In the genomic region with DNA sequence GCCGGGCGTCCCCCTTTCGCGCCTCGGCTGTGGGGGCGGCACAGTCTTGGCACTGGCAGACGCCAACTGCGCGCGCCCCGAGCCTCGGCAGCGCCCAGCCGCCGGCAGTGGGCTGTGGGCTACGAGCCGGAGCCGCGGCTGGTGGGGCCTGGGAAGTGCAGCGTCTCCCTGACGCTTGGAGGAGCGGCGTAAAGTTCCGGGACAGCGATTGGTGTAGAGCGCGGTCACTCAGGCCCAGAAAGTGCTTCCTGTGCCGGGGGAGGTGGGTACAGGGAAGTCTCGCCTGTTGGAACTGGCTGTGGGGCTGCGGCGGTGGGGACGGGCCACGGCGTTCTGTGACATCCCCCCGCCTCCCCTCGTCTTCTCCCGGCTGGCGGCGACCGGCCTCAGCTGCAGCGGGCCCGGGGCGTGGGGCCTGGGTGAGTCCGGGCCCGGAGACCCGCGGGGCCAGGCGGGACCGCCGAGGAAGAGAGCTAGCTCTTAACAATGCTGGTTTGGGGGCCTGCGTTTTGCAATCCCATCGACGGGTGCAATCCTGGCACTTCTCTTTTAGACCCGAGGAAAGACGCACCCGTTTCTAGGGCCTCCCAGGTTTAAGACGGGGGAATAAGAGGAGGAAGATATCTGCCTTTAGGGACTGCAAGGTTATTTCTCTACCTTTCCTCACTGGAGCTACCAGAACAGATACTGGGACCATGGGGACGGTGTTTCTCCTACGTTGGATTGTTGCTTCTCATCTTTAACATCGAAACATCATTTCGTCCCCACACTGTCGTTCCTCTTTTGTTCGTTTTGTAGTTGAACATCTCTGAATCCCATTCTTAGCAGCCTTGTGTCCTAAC, we compare ENCODE assay signal across 1 cellular context.
TF ChIP-seq lines count a peak whose summit lies in the region.

Gene RWDD4, minus strand, starts transcription at position 157 of the 842 bp plus-strand sequence. CDS start 233 bp downstream, outside the sequence.
Gene TRAPPC11, plus strand, starts transcription at position 265 of the 842 bp plus-strand sequence. CDS start 4,575 bp downstream, outside the sequence.

TF ChIP-seq in HEK293, 187 proteins besides CTCF, POLR2A, EP300 and RAD21 (continued from another document and continues in another):
- no peak for TF ChIP-seq ZNF132 (tag by site-specific recombination; IDR thresholded peaks at IDR 0.05; ENCODE audit: borderline replicate concordance)
- TF ChIP-seq ZNF791 (tag by site-specific recombination; IDR thresholded peaks at IDR 0.05): no peak
- peak; percentile 85 for TF ChIP-seq SCRT2 (tag by site-specific recombination; IDR thresholded peaks at IDR 0.05)
- TF ChIP-seq ZNF837 (tag by site-specific recombination; IDR thresholded peaks at IDR 0.05): no peak
- peak; percentile 86 for TF ChIP-seq ZNF76 (tag by site-specific recombination; IDR thresholded peaks at IDR 0.05; ENCODE audit: borderline replicate concordance, low read depth)
- TF ChIP-seq ZNF529 (tag by site-specific recombination; IDR thresholded peaks at IDR 0.05; ENCODE audit: insufficient replicate concordance): no peak
- TF ChIP-seq ZNF366 (tag by site-specific recombination; conservative IDR thresholded peaks at IDR 0.05): 0 out of 2 replicates have a peak, but pooled peaks have one; percentile 19
- TF ChIP-seq BCL11B (tag by site-specific recombination; IDR thresholded peaks at IDR 0.05; ENCODE audit: low read depth): no peak
- no peak for TF ChIP-seq ZNF26 (tag by site-specific recombination; IDR thresholded peaks at IDR 0.05)
- no peak for TF ChIP-seq ZSCAN23 (tag by site-specific recombination; IDR thresholded peaks at IDR 0.05)
- no peak for TF ChIP-seq ZSCAN16 (tag by site-specific recombination; IDR thresholded peaks at IDR 0.05)
- TF ChIP-seq ZNF302 (tag by site-specific recombination; IDR thresholded peaks at IDR 0.05; ENCODE audit: low read depth): no peak
- TF ChIP-seq BCL6B (tag by site-specific recombination; IDR thresholded peaks at IDR 0.05): no peak
- TF ChIP-seq ZNF140 (tag by site-specific recombination; IDR thresholded peaks at IDR 0.05): no peak
- no peak for TF ChIP-seq ZBTB21 (tag by site-specific recombination; IDR thresholded peaks at IDR 0.05)
- TF ChIP-seq ZNF10 (tag by site-specific recombination; IDR thresholded peaks at IDR 0.05): no peak
- TF ChIP-seq ZNF558 (tag by site-specific recombination; IDR thresholded peaks at IDR 0.05): no peak
- TF ChIP-seq ZBTB7A (tag by site-specific recombination; IDR thresholded peaks at IDR 0.05; ENCODE audit: low read depth): no peak
- TF ChIP-seq, protein P1, sequence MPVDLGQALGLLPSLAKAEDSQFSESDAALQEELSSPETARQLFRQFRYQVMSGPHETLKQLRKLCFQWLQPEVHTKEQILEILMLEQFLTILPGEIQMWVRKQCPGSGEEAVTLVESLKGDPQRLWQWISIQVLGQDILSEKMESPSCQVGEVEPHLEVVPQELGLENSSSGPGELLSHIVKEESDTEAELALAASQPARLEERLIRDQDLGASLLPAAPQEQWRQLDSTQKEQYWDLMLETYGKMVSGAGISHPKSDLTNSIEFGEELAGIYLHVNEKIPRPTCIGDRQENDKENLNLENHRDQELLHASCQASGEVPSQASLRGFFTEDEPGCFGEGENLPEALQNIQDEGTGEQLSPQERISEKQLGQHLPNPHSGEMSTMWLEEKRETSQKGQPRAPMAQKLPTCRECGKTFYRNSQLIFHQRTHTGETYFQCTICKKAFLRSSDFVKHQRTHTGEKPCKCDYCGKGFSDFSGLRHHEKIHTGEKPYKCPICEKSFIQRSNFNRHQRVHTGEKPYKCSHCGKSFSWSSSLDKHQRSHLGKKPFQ (tag by site-specific recombination; IDR thresholded peaks at IDR 0.05): no peak
- no peak for TF ChIP-seq ZNF37A (tag by site-specific recombination; IDR thresholded peaks at IDR 0.05)
- TF ChIP-seq GLIS1 (tag by site-specific recombination; IDR thresholded peaks at IDR 0.05): peak; percentile 55
- TF ChIP-seq, protein P2, sequence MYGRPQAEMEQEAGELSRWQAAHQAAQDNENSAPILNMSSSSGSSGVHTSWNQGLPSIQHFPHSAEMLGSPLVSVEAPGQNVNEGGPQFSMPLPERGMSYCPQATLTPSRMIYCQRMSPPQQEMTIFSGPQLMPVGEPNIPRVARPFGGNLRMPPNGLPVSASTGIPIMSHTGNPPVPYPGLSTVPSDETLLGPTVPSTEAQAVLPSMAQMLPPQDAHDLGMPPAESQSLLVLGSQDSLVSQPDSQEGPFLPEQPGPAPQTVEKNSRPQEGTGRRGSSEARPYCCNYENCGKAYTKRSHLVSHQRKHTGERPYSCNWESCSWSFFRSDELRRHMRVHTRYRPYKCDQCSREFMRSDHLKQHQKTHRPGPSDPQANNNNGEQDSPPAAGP (tag by site-specific recombination; IDR thresholded peaks at IDR 0.05): no peak
- TF ChIP-seq ZNF19 (tag by site-specific recombination; IDR thresholded peaks at IDR 0.05; ENCODE audit: low read depth): no peak
- TF ChIP-seq ZNF248 (tag by site-specific recombination; IDR thresholded peaks at IDR 0.05): no peak
- TF ChIP-seq YY1 (tag by site-specific recombination; IDR thresholded peaks at IDR 0.05): no peak
- no peak for TF ChIP-seq ZNF549 (tag by site-specific recombination; IDR thresholded peaks at IDR 0.05)
- TF ChIP-seq MEIS1 (CRISPR knock-in tag; IDR thresholded peaks at IDR 0.05; ENCODE audit: borderline replicate concordance): no peak
- TF ChIP-seq SP2 (tag by site-specific recombination; IDR thresholded peaks at IDR 0.05): peak; percentile 97
- TF ChIP-seq ZNF560 (tag by site-specific recombination; IDR thresholded peaks at IDR 0.05; ENCODE audit: borderline replicate concordance): no peak
- TF ChIP-seq, protein P3, sequence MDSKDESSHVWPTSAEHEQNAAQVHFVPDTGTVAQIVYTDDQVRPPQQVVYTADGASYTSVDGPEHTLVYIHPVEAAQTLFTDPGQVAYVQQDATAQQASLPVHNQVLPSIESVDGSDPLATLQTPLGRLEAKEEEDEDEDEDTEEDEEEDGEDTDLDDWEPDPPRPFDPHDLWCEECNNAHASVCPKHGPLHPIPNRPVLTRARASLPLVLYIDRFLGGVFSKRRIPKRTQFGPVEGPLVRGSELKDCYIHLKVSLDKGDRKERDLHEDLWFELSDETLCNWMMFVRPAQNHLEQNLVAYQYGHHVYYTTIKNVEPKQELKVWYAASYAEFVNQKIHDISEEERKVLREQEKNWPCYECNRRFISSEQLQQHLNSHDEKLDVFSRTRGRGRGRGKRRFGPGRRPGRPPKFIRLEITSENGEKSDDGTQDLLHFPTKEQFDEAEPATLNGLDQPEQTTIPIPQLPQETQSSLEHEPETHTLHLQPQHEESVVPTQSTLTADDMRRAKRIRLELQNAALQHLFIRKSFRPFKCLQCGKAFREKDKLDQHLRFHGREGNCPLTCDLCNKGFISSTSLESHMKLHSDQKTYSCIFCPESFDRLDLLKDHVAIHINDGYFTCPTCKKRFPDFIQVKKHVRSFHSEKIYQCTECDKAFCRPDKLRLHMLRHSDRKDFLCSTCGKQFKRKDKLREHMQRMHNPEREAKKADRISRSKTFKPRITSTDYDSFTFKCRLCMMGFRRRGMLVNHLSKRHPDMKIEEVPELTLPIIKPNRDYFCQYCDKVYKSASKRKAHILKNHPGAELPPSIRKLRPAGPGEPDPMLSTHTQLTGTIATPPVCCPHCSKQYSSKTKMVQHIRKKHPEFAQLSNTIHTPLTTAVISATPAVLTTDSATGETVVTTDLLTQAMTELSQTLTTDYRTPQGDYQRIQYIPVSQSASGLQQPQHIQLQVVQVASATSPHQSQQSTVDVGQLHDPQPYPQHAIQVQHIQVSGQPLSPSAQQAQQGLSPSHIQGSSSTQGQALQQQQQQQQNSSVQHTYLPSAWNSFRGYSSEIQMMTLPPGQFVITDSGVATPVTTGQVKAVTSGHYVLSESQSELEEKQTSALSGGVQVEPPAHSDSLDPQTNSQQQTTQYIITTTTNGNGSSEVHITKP (tag by site-specific recombination; IDR thresholded peaks at IDR 0.05): peak; percentile 90
- TF ChIP-seq, protein P4, sequence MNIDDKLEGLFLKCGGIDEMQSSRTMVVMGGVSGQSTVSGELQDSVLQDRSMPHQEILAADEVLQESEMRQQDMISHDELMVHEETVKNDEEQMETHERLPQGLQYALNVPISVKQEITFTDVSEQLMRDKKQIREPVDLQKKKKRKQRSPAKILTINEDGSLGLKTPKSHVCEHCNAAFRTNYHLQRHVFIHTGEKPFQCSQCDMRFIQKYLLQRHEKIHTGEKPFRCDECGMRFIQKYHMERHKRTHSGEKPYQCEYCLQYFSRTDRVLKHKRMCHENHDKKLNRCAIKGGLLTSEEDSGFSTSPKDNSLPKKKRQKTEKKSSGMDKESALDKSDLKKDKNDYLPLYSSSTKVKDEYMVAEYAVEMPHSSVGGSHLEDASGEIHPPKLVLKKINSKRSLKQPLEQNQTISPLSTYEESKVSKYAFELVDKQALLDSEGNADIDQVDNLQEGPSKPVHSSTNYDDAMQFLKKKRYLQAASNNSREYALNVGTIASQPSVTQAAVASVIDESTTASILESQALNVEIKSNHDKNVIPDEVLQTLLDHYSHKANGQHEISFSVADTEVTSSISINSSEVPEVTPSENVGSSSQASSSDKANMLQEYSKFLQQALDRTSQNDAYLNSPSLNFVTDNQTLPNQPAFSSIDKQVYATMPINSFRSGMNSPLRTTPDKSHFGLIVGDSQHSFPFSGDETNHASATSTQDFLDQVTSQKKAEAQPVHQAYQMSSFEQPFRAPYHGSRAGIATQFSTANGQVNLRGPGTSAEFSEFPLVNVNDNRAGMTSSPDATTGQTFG (tag by site-specific recombination; IDR thresholded peaks at IDR 0.05; ENCODE audit: borderline replicate concordance): no peak
- TF ChIP-seq, protein P5, sequence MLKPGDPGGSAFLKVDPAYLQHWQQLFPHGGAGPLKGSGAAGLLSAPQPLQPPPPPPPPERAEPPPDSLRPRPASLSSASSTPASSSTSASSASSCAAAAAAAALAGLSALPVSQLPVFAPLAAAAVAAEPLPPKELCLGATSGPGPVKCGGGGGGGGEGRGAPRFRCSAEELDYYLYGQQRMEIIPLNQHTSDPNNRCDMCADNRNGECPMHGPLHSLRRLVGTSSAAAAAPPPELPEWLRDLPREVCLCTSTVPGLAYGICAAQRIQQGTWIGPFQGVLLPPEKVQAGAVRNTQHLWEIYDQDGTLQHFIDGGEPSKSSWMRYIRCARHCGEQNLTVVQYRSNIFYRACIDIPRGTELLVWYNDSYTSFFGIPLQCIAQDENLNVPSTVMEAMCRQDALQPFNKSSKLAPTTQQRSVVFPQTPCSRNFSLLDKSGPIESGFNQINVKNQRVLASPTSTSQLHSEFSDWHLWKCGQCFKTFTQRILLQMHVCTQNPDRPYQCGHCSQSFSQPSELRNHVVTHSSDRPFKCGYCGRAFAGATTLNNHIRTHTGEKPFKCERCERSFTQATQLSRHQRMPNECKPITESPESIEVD (tag by site-specific recombination; IDR thresholded peaks at IDR 0.05): no peak
- TF ChIP-seq ZNF670 (tag by site-specific recombination; IDR thresholded peaks at IDR 0.05; ENCODE audit: low read depth): no peak
- TF ChIP-seq ZNF184 (tag by site-specific recombination; IDR thresholded peaks at IDR 0.05): no peak
- TF ChIP-seq ZNF777 (tag by site-specific recombination; IDR thresholded peaks at IDR 0.05; ENCODE audit: borderline replicate concordance): no peak
- TF ChIP-seq ZNF157 (tag by site-specific recombination; IDR thresholded peaks at IDR 0.05): no peak
- TF ChIP-seq ZNF138 (tag by site-specific recombination; IDR thresholded peaks at IDR 0.05; ENCODE audit: borderline replicate concordance): no peak
- TF ChIP-seq ZEB2 (tag by site-specific recombination; IDR thresholded peaks at IDR 0.05): 0 out of 2 replicates have a peak, but pooled peaks have one; percentile 27
- TF ChIP-seq, protein P6, sequence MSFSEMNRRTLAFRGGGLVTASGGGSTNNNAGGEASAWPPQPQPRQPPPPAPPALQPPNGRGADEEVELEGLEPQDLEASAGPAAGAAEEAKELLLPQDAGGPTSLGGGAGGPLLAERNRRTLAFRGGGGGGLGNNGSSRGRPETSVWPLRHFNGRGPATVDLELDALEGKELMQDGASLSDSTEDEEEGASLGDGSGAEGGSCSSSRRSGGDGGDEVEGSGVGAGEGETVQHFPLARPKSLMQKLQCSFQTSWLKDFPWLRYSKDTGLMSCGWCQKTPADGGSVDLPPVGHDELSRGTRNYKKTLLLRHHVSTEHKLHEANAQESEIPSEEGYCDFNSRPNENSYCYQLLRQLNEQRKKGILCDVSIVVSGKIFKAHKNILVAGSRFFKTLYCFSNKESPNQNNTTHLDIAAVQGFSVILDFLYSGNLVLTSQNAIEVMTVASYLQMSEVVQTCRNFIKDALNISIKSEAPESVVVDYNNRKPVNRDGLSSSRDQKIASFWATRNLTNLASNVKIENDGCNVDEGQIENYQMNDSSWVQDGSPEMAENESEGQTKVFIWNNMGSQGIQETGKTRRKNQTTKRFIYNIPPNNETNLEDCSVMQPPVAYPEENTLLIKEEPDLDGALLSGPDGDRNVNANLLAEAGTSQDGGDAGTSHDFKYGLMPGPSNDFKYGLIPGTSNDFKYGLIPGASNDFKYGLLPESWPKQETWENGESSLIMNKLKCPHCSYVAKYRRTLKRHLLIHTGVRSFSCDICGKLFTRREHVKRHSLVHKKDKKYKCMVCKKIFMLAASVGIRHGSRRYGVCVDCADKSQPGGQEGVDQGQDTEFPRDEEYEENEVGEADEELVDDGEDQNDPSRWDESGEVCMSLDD (tag by site-specific recombination; IDR thresholded peaks at IDR 0.05): no peak
- TF ChIP-seq ZNF155 (tag by site-specific recombination; IDR thresholded peaks at IDR 0.05): no peak
